17 cellular contexts compared by ENCODE assay signal in genomic region chr15:38041576-38041975, GRCh38.
A peak's percentile ranks its signal among the peaks of the same experiment; 100 is the strongest.
DNase-seq lines count a peak whose midpoint lies in the region; ATAC-seq and TF ChIP-seq lines count a peak whose summit lies in the region.
"Had no signal": no experiment of that assay in that cellular context is flagged by ENCODE, and none has a peak within 500 bp of the region (broad histone marks: within the 10 kb centered on the region; RNA-seq: fewer than 3 reads in every experiment).

No MANE protein-coding gene starts in this region.

- H3K27me3 Mint-ChIP-seq in HFFc6 (ENCODE audit: insufficient read depth) = no peaks in the 10 kb centered on the region

- ATAC-seq in HG03196 (IDR thresholded peaks at IDR 0.05; ENCODE audit: unreplicated experiment) (no peak), GM18498 (IDR thresholded peaks at IDR 0.05; ENCODE audit: unreplicated experiment) (no peak)
- ATAC-seq: body of pancreas, T-helper 17 cell had no signal

- intact Hi-C loops in dorsolateral prefrontal cortex (cut with DNase I) = no loop called here

- H3K4me2 ChIP-seq in hepatocyte = no peak overlapping the region
- H3K4me2 ChIP-seq: PC-9 had no signal

- H3K27ac ChIP-seq in ACC112 (ENCODE audit: low read depth, low read length) (peak overlapping the region; percentile 55), hepatocyte (peak overlapping the region; percentile 8), dorsolateral prefrontal cortex (no peak overlapping the region)
- H3K27ac ChIP-seq: body of pancreas, PC-9 had no signal

- TF ChIP-seq CTCF in HFFc6 (IDR thresholded peaks at IDR 0.05) = no peak
- TF ChIP-seq CTCF in hepatocyte (IDR thresholded peaks at IDR 0.05; ENCODE audit: poor library complexity) = no peak
- no peak for TF ChIP-seq CTCF in dorsolateral prefrontal cortex (IDR thresholded peaks at IDR 0.05 in 54 of 56, conservative IDR thresholded peaks at IDR 0.05 in 2 of 56; ENCODE audit: low read depth in 1 of 56, partially characterized antibody in 56 of 56)

- H3K4me1 ChIP-seq in ACC112 (ENCODE audit: control insufficient read depth, insufficient read depth, low read length, unreplicated experiment) (peaks cover 60% of the 10 kb centered on the region), hepatocyte (ENCODE audit: insufficient read depth) (peaks cover 3% of the 10 kb centered on the region)
- H3K4me1 ChIP-seq: body of pancreas had no signal

- H3K9me2 ChIP-seq in hepatocyte (replicated peaks; ENCODE audit: insufficient read depth) = no peaks in the 10 kb centered on the region

- peak; percentile 81 for DNase-seq in HFFc6
- peak; percentile 76 for DNase-seq in amniotic epithelial cell (ENCODE audit: low read depth)
- DNase-seq in hepatocyte (ENCODE audit: low spot score) = peak; percentile 46
- DNase-seq in dorsolateral prefrontal cortex = no peak
- DNase-seq in DMS 273 (lab: John Stamatoyannopoulos, UW; ENCODE audit: unreplicated experiment) = no peak
- DNase-seq: activated CD4-positive, alpha-beta T cell treated with anti-CD3 and anti-CD28 coated beads, Interleukin-2, amount 10 ng/mL, durations not matched to agents 24 days and 14 days; body of pancreas; DMS79; NCI-H446; PC-9; stimulated activated CD4-positive, alpha-beta T cell treated with anti-CD3 and anti-CD28 coated beads, Interleukin-2, amount 100 ng/mL, for 24 hours; T-helper 17 cell had no signal

- H3K4me3 ChIP-seq in ACC112 (ENCODE audit: low read depth, low read length) = no peak overlapping the region
- no peak overlapping the region for H3K4me3 ChIP-seq in hepatocyte
- H3K4me3 ChIP-seq in dorsolateral prefrontal cortex = no peak overlapping the region
- H3K4me3 ChIP-seq: body of pancreas, PC-9 had no signal

- H4K20me1 ChIP-seq in hepatocyte (ENCODE audit: insufficient read depth, poor library complexity, severe bottlenecking) = no peaks in the 10 kb centered on the region

- no peaks in the 10 kb centered on the region for H3K36me3 Mint-ChIP-seq in HFFc6 (ENCODE audit: low read depth)

- H3K4me1 Mint-ChIP-seq in HFFc6 (ENCODE audit: low read depth) = peaks cover 79% of the 10 kb centered on the region
- H3K4me1 Mint-ChIP-seq: T-helper 17 cell had no signal

- WGBS in hepatocyte (ENCODE audit: low lambda C conversion rate, missing lambda C conversion rate) = 6% methylated on average over 2 of the region's 2 CpGs

- no peaks in the 10 kb centered on the region for H3K9me3 Mint-ChIP-seq in HFFc6
- H3K9me3 Mint-ChIP-seq: activated CD4-positive, alpha-beta T cell treated with anti-CD3 and anti-CD28 coated beads, Interleukin-2, amount 10 ng/mL, durations not matched to agents 24 days and 14 days; activated T-helper 2 cell treated with anti-CD3 and anti-CD28 coated beads, Interferon-gamma antibody, Interleukin-2, Interleukin-4, amounts not matched to agents 10 μg/mL and 5 μg/mL and 100 μg/mL, durations not matched to agents 14 hours and 24 hours and 36 hours had no signal

- H3K36me3 ChIP-seq in ACC112 (ENCODE audit: insufficient read depth, low read length) (no peaks in the 10 kb centered on the region), hepatocyte (replicated peaks; ENCODE audit: insufficient read depth, low read depth) (no peaks in the 10 kb centered on the region)

- H3K27me3 ChIP-seq in ACC112 (ENCODE audit: insufficient read depth, low read length) (no peaks in the 10 kb centered on the region), hepatocyte (no peaks in the 10 kb centered on the region), dorsolateral prefrontal cortex (no peaks in the 10 kb centered on the region)
- H3K27me3 ChIP-seq: body of pancreas had no signal

- H3K9me3 ChIP-seq in hepatocyte (ENCODE audit: low read depth) = no peaks in the 10 kb centered on the region
- H3K9me3 ChIP-seq: body of pancreas had no signal

- H3K4me3 Mint-ChIP-seq in HFFc6 = peak overlapping the region; percentile 64
- H3K4me3 Mint-ChIP-seq: activated CD4-positive, alpha-beta T cell treated with anti-CD3 and anti-CD28 coated beads, Interleukin-2, amount 10 ng/mL, durations not matched to agents 24 days and 14 days; T-helper 17 cell had no signal

- H3K79me2 ChIP-seq in ACC112 (ENCODE audit: control insufficient read depth, insufficient read depth, low read length, unreplicated experiment) (no peaks in the 10 kb centered on the region), hepatocyte (no peaks in the 10 kb centered on the region)

- H2AFZ ChIP-seq in ACC112 (ENCODE audit: low read length, unreplicated experiment) = peak overlapping the region; percentile 86
- no peak overlapping the region for H2AFZ ChIP-seq in hepatocyte
- H2AFZ ChIP-seq: PC-9 had no signal

- H3K27ac Mint-ChIP-seq in HFFc6 = peak overlapping the region; percentile 63
- H3K27ac Mint-ChIP-seq: activated CD4-positive, alpha-beta T cell treated with anti-CD3 and anti-CD28 coated beads, Interleukin-2, amount 10 ng/mL, durations not matched to agents 24 days and 14 days; activated T-helper 2 cell treated with anti-CD3 and anti-CD28 coated beads, Interferon-gamma antibody, Interleukin-2, Interleukin-4, amounts not matched to agents 10 μg/mL and 5 μg/mL and 100 μg/mL, durations not matched to agents 14 hours and 24 hours and 36 hours; progenitor cell of endocrine pancreas; T-helper 17 cell had no signal

Comparison
In these comparisons a context has a peak if more than half of its experiments do, and no peak if none do; other contexts are left out.
1. H3K27ac ChIP-seq: peak in ACC112 (single experiment) and hepatocyte (single experiment); none in dorsolateral prefrontal cortex (0 of 59).
2. DNase-seq: peak in HFFc6 (single experiment), amniotic epithelial cell (single experiment) and hepatocyte (single experiment); none in dorsolateral prefrontal cortex (0 of 10) and DMS 273 (single experiment).